1 cellular context compared by ENCODE assay signal in genomic region chr12:67270622-67271021, GRCh38.
TF ChIP-seq lines count a peak whose summit lies in the region.

No MANE protein-coding gene starts in this region.

TF ChIP-seq in IMR-90, 13 proteins besides CTCF, POLR2A, EP300 and RAD21 (continued from another document):
- TF ChIP-seq ELK1 (IDR thresholded peaks at IDR 0.05; ENCODE audit: borderline replicate concordance, low read depth, low read length) (no peak), SMC3 (IDR thresholded peaks at IDR 0.05; ENCODE audit: low read depth, low read length) (no peak), MAFK (IDR thresholded peaks at IDR 0.05; ENCODE audit: low read depth, low read length) (no peak), CEBPB (IDR thresholded peaks at IDR 0.05; ENCODE audit: low read depth, low read length) (no peak), RFX5 (IDR thresholded peaks at IDR 0.05; ENCODE audit: low read depth, low read length) (no peak), NFE2L2 (IDR thresholded peaks at IDR 0.05; ENCODE audit: low read depth, low read length) (no peak), USF2 (IDR thresholded peaks at IDR 0.05; ENCODE audit: low read depth, low read length) (no peak), BHLHE40 (IDR thresholded peaks at IDR 0.05; ENCODE audit: low read depth, low read length) (no peak), MXI1 (IDR thresholded peaks at IDR 0.05; ENCODE audit: borderline replicate concordance, low read depth, low read length) (no peak), CHD1 (IDR thresholded peaks at IDR 0.05; ENCODE audit: low read depth, low read length) (no peak), FOS (IDR thresholded peaks at IDR 0.05; ENCODE audit: low read depth, low read length) (no peak)
